8 cellular contexts compared by ENCODE assay signal in the genomic region with DNA sequence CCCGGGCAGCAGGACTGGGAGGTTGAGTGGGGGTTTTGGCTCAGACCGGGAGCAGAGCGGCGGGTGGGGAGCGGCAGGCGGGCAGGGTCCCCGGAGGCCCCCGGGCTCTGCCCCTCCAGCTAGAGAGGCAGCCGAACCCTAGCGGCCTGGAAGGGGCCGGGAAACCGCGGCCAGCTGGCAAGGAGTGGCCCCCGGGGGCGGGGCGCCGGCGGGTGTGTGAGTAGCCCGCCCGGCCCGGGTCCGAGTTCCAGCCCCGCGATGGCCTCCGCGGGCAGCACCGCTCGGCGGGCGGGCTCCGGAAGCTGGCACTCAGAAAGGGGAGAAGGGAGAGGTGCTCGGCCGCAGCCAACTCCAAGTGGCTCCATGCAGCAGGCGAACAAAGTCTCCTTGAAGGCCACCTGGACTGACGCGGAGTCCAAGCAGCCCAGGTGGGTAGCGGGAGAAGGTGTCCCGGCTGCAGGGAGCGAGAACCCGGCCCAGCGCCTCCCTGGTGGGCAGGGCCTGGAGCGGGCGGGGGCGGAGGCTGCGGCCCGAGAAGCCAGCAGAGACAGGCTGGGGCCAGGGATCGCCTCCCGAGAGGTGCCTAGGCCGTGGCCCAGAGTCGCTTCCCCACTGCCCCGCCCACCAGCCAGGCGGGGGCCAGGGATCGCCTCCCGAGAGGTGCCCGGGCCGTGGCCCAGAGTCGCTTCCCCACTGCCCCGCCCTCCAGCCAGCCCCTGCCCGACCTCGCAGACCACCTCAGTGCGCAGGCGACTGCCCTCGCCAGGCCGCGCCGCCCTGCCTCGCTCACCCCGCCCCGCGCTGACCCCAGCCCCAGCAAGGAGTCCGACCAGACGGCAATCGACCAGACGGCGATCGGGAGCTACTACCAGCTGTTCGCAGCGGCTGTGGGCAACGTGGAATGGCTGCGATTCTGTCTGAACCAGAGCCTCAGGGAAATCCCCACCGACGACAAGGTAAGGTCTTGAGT. TPM values are rescaled to one million over a fixed set of nuclear protein-coding genes. Genes with fewer than 3 reads are reported as not detected.
DNase-seq lines count a peak whose midpoint lies in the region; ATAC-seq and TF ChIP-seq lines count a peak whose summit lies in the region.

A gene with protein sequence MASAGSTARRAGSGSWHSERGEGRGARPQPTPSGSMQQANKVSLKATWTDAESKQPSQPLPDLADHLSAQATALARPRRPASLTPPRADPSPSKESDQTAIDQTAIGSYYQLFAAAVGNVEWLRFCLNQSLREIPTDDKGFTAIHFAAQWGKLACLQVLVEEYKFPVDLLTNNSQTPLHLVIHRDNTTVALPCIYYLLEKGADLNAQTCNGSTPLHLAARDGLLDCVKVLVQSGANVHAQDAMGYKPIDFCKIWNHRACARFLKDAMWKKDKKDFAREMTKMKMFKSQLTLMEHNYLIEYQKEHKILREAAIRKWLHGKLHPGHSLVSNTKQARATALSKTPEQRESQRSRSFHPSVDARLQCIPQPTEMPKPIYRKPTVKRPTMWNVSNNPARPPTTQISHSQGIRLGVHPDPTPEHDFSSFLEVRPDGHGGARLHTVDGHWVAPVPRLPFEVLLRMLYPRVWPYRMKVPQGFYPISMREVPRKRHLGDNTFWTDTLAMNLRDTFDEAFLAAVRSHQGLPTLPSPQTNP (plus strand): TSS at position 243 of the 970 bp plus-strand sequence. CDS start 16 bp downstream, at position 259.

- TF ChIP-seq CTCF in Panc1 (IDR thresholded peaks at IDR 0.05) (no peak), type B pancreatic cell (conservative IDR thresholded peaks at IDR 0.05) (peak; percentile 13)

- BruUV-seq in Panc1 (replicated peaks; lab: Mats Ljungman, UMichigan), result no TSS peak

- peaks cover 5% of the 10 kb centered on the region for H3K4me1 ChIP-seq in Panc1 (ENCODE audit: control insufficient read depth, insufficient read depth, low read length)

- no peak within 1 kb of the TSS for H3K27ac ChIP-seq in Panc1 (ENCODE audit: low read length)

- H3K4me1 Mint-ChIP-seq in memory B cell (peaks cover 10% of the 10 kb centered on the region), type B pancreatic cell (ENCODE audit: unreplicated experiment) (peaks cover 19% of the 10 kb centered on the region)

- H3K9me3 Mint-ChIP-seq in memory B cell, result no peaks in the 10 kb centered on the region
- H3K9me3 Mint-ChIP-seq in type B pancreatic cell, result no peaks in the 10 kb centered on the region

- H3K9me3 ChIP-seq in Panc1 (ENCODE audit: control insufficient read depth, insufficient read depth, low read depth, low read length), result no peaks in the 10 kb centered on the region

- peak within 1 kb of the TSS; percentile 94 for H3K4me3 Mint-ChIP-seq in memory B cell
- peak within 1 kb of the TSS; percentile 94 for H3K4me3 Mint-ChIP-seq in type B pancreatic cell

- H3K36me3 ChIP-seq in Panc1 (ENCODE audit: control insufficient read depth, insufficient read depth, low read length), result no peaks in the 10 kb centered on the region

- intact Hi-C loops in Panc1 (cut with micrococcal nuclease; ENCODE audit: unreplicated experiment), result no loop called here

- H3K27ac Mint-ChIP-seq in memory B cell (peak within 1 kb of the TSS; percentile 93), type B pancreatic cell (peak within 1 kb of the TSS; percentile 97)

- POLR2A ChIA-PET in Panc1 (lab: Charles Lee), result no interaction called here

- H3K4me3 ChIP-seq in Panc1 (ENCODE audit: low read depth in 2 of 2, low read length in 2 of 2), result peak within 1 kb of the TSS; percentile 26 to 47

- H3K27me3 ChIP-seq in Panc1 (ENCODE audit: control insufficient read depth, insufficient read depth, low read length), result peaks cover 3% of the 10 kb centered on the region; the same call in 1 of the 2 replicates

- peak; percentile 43 for DNase-seq in activated T-cell treated with anti-CD3 and anti-CD28 coated beads, Interleukin-2, amount 50 U/mL, for 1 hour
- DNase-seq in activated T-cell treated with anti-CD3 and anti-CD28 coated beads for 4 hours (no peak), Panc1 (ENCODE audit: low read depth, low spot score) (no peak), ecto neural progenitor cell (ENCODE audit: low spot score) (peak; percentile 88), memory B cell (ENCODE audit: low spot score in 2 of 2) (peak in 1 of 2 donors; percentile 43), type B pancreatic cell (ENCODE audit: extremely low spot score, unreplicated experiment) (peak; percentile 68)
- no peak for DNase-seq in activated effector memory CD4-positive, alpha-beta T cell treated with anti-CD3 and anti-CD28 coated beads, Interleukin-2, amount 50 U/mL, for 16 hours

- ATAC-seq in Panc1 (peak; percentile 62), memory B cell (ENCODE audit: low read depth) (peak; percentile 28), HG03097 (IDR thresholded peaks at IDR 0.05; ENCODE audit: low FRiP score, unreplicated experiment) (no peak)

- CTCF ChIA-PET in Panc1 (lab: Charles Lee), result interaction anchor here (0.6 to 1.2 kb wide), 3 partner anchors 31 to 581 kb away, joined by 3 to 4 read pairs (median 4); no protein-coding TSS in a partner anchor

- no peaks in the 10 kb centered on the region for H3K36me3 Mint-ChIP-seq in memory B cell
- peaks cover 3% of the 10 kb centered on the region for H3K36me3 Mint-ChIP-seq in type B pancreatic cell

- H3K27me3 Mint-ChIP-seq in memory B cell (peaks cover 2% of the 10 kb centered on the region), type B pancreatic cell (peaks cover 5% of the 10 kb centered on the region)

- in situ Hi-C loops in Panc1 (cut with HindIII; ENCODE audit: low pct_unique_long_range_greater_than_20kb, low sequenced_read_pairs), result no loop called here

RNA-seq across cellular contexts. Expression of the gene that starts here (rescaled TPM):
- total RNA-seq in Panc1 (2021; ENCODE audit: unreplicated experiment), result not detected
- 0.13 TPM for polyA plus RNA-seq in Panc1 (2012; ENCODE audit: insufficient read length)
- 0.55 and 0.72 TPM in 2 replicates for total RNA-seq in type B pancreatic cell (ENCODE audit: low replicate concordance)

Comparison
In these comparisons a context has a peak if more than half of its experiments do, and no peak if none do; other contexts are left out.
1. DNase-seq: peak in activated T-cell treated with anti-CD3 and anti-CD28 coated beads, Interleukin-2, amount 50 U/mL, for 1 hour (single experiment) and ecto neural progenitor cell (single experiment); none in activated T-cell treated with anti-CD3 and anti-CD28 coated beads for 4 hours (single experiment), Panc1 (single experiment) and activated effector memory CD4-positive, alpha-beta T cell treated with anti-CD3 and anti-CD28 coated beads, Interleukin-2, amount 50 U/mL, for 16 hours (single experiment).
2. Peak in ATAC-seq and H3K4me3 ChIP-seq in Panc1; RNA of the gene not detected or under 1 TPM.
3. Peak in DNase-seq in type B pancreatic cell; RNA of the gene not detected or under 1 TPM.